In genomic region chr7:53101026-53101425, GRCh38 we compare ENCODE assay signal across 22 cellular contexts.
"Had no signal": no experiment of that assay in that cellular context is flagged by ENCODE, and none has a peak within 500 bp of the region (broad histone marks: within the 10 kb centered on the region; RNA-seq: fewer than 3 reads in every experiment).

No MANE protein-coding gene starts in this region.

- DNase-seq: activated CD4-positive, alpha-beta T cell treated with anti-CD3 and anti-CD28 coated beads, Interleukin-2, amount 10 ng/mL, durations not matched to agents 24 days and 14 days; activated CD4-positive, alpha-beta T cell treated with anti-CD3 and anti-CD28 coated beads, Interleukin-2, amount 50 U/mL, for 48 hours; activated CD4-positive, CD25-positive, alpha-beta regulatory T cell treated with anti-CD3 and anti-CD28 coated beads, Interleukin-2, amount 50 U/mL, for 72 hours; activated CD8-positive, alpha-beta memory T cell treated with anti-CD3 and anti-CD28 coated beads, Interleukin-2, amount 10 ng/mL, durations not matched to agents 7 days and 5 days; activated gamma-delta T cell; activated naive CD4-positive, alpha-beta T cell treated with anti-CD3 and anti-CD28 coated beads for 36 hours; activated T-cell treated with anti-CD3 and anti-CD28 coated beads, Interleukin-2, amount 50 U/mL, for 48 hours; amygdala; brain microvascular endothelial cell; cerebellar nuclear complex; KG1; MM.1S; NCI-H1105; NCI-H1436; NCI-H187 treated with DMSO at 0.1 percent for 48 hours; NCI-H2081 treated with DMSO at 0.1 percent for 48 hours; NCI-H446; NCI-H524; PC-9; Right ventricle myocardium superior had no signal

- H2AFZ ChIP-seq: PC-9 had no signal

- H3K36me3 ChIP-seq: brain microvascular endothelial cell had no signal

- H3K27me3 ChIP-seq: brain microvascular endothelial cell had no signal

- H3K27ac ChIP-seq: brain microvascular endothelial cell, PC-9 had no signal

- H3K4me2 ChIP-seq: PC-9 had no signal

- ATAC-seq: activated CD8-positive, alpha-beta memory T cell treated with anti-CD3 and anti-CD28 coated beads, Interleukin-2, amount 10 ng/mL, durations not matched to agents 7 days and 5 days; activated T-helper 17 cell treated with anti-CD3 and anti-CD28 coated beads, Interleukin-2, amount 50 U/mL, for 72 hours; WTC11 had no signal

- H3K4me3 ChIP-seq: PC-9 had no signal
